ENCODE assay signal across 26 cellular contexts in the genomic region with DNA sequence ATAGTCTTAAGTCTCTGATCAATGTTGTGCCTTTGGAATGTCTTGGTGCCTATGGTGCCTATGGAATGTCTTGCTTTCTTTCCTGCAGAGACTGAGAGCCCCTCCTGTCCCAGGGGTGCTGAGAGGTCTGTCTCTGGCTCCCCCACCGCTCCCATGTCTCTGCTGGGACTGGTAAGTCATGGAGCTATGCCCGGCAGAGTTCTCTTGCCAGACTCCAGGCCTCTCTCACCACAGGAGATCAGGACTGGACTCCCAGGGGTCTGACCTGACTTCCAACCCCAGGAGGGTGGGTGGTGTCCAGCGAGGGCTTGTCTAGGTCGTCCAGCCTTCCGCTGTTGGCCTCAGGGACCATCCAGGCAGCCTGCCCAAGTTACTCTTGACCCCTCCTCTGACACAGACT. TPM values are rescaled to one million over a fixed set of nuclear protein-coding genes. Genes with fewer than 3 reads are reported as not detected.
DNase-seq lines count a peak whose midpoint lies in the region; ATAC-seq and TF ChIP-seq lines count a peak whose summit lies in the region.
"Had no signal": no experiment of that assay in that cellular context is flagged by ENCODE, and none has a peak within 500 bp of the region (broad histone marks: within the 10 kb centered on the region; RNA-seq: fewer than 3 reads in every experiment).

No MANE protein-coding gene starts in this region.

- H3K9me3 Mint-ChIP-seq in stimulated activated naive CD8-positive, alpha-beta T cell treated with anti-CD3 and anti-CD28 coated beads, Interleukin-15, Interleukin-2, amounts not matched to agents 100 ng/mL and 50 ng/mL, for 24 hours, result no peaks in the 10 kb centered on the region
- no peaks in the 10 kb centered on the region for H3K9me3 Mint-ChIP-seq in activated T-helper 1 cell treated with anti-CD3 and anti-CD28 coated beads, Interleukin-12 subunit alpha, Interleukin-12 subunit beta, Interleukin-2, Interleukin-4 antibody, amounts not matched to agents 30 ng/mL and 10 ng/mL and 1 ng/mL, durations not matched to agents 14 hours and 24 hours and 36 hours
- H3K9me3 Mint-ChIP-seq in nephron, result no peaks in the 10 kb centered on the region
- no peaks in the 10 kb centered on the region for H3K9me3 Mint-ChIP-seq in CD4-positive, alpha-beta memory T cell
- H3K9me3 Mint-ChIP-seq: CD4-positive, alpha-beta T cell; memory B cell had no signal

- peaks cover 15% of the 10 kb centered on the region; the same call in 1 of the 2 replicates for H3F3A ChIP-seq in PC-9 (ENCODE audit: insufficient read depth, low read depth)

- intact Hi-C loops in activated T-helper 1 cell treated with anti-CD3 and anti-CD28 coated beads, Interleukin-12 subunit alpha, Interleukin-12 subunit beta, Interleukin-2, Interleukin-4 antibody, amounts not matched to agents 30 ng/mL and 10 ng/mL and 1 ng/mL, durations not matched to agents 14 hours and 24 hours and 36 hours (cut with micrococcal nuclease), result no loop called here
- intact Hi-C loops in CD4-positive, alpha-beta memory T cell (cut with micrococcal nuclease), result no loop called here
- intact Hi-C loops in PC-9 (cut with micrococcal nuclease; ENCODE audit: unreplicated experiment), result no loop called here

- no peaks in the 10 kb centered on the region for H3K27me3 ChIP-seq in CD4-positive, alpha-beta memory T cell (ENCODE audit: insufficient read depth, low read length)
- H3K27me3 ChIP-seq in PC-9 (ENCODE audit: insufficient read depth, low read depth), result no peaks in the 10 kb centered on the region
- H3K27me3 ChIP-seq: adrenal gland, breast epithelium, heart left ventricle, tibial nerve had no signal

- no peak for TF ChIP-seq CTCF in nephron (IDR thresholded peaks at IDR 0.05; ENCODE audit: unreplicated experiment in 3 of 3)
- no peak for TF ChIP-seq CTCF in PC-9 (conservative IDR thresholded peaks at IDR 0.05)

- no peaks in the 10 kb centered on the region for H3K36me3 Mint-ChIP-seq in stimulated activated naive CD8-positive, alpha-beta T cell treated with anti-CD3 and anti-CD28 coated beads, Interleukin-15, Interleukin-2, amounts not matched to agents 100 ng/mL and 50 ng/mL, for 24 hours (ENCODE audit: low read depth)
- H3K36me3 Mint-ChIP-seq in activated T-helper 1 cell treated with anti-CD3 and anti-CD28 coated beads, Interleukin-12 subunit alpha, Interleukin-12 subunit beta, Interleukin-2, Interleukin-4 antibody, amounts not matched to agents 30 ng/mL and 10 ng/mL and 1 ng/mL, durations not matched to agents 14 hours and 24 hours and 36 hours (ENCODE audit: low read depth), result no peaks in the 10 kb centered on the region
- H3K36me3 Mint-ChIP-seq in nephron (ENCODE audit: low read depth), result no peaks in the 10 kb centered on the region
- no peaks in the 10 kb centered on the region for H3K36me3 Mint-ChIP-seq in CD4-positive, alpha-beta memory T cell
- H3K36me3 Mint-ChIP-seq: memory B cell had no signal

- no peak for ATAC-seq in stimulated activated naive CD8-positive, alpha-beta T cell treated with anti-CD3 and anti-CD28 coated beads, Interleukin-15, Interleukin-2, amounts not matched to agents 100 U/mL and 50 U/mL, for 24 hours

- H3K4me1 ChIP-seq in CD4-positive, alpha-beta memory T cell (ENCODE audit: insufficient read depth, low read length), result peaks cover 33% of the 10 kb centered on the region
- peaks cover 63% of the 10 kb centered on the region for H3K4me1 ChIP-seq in PC-9 (replicated peaks; ENCODE audit: insufficient read depth)
- H3K4me1 ChIP-seq: adrenal gland had no signal

- H3K9me2 ChIP-seq in PC-9 (ENCODE audit: insufficient read depth), result no peaks in the 10 kb centered on the region

- H3K9me3 ChIP-seq in CD4-positive, alpha-beta memory T cell (ENCODE audit: control insufficient read depth in 1 of 2, low read length in 2 of 2), result no peaks in the 10 kb centered on the region
- H3K9me3 ChIP-seq in PC-9 (ENCODE audit: insufficient read depth, low read depth), result no peaks in the 10 kb centered on the region
- H3K9me3 ChIP-seq: adrenal gland, breast epithelium, heart left ventricle, stomach, tibial nerve had no signal

- H3K36me3 ChIP-seq in CD4-positive, alpha-beta memory T cell (ENCODE audit: insufficient read depth, low read length), result no peaks in the 10 kb centered on the region
- no peaks in the 10 kb centered on the region for H3K36me3 ChIP-seq in PC-9 (ENCODE audit: low read depth)
- H3K36me3 ChIP-seq: adrenal gland, breast epithelium, heart left ventricle, stomach, tibial nerve had no signal

- no peaks in the 10 kb centered on the region for H4K20me1 ChIP-seq in PC-9 (ENCODE audit: insufficient read depth)

- H3K4me3 ChIP-seq in CD4-positive, alpha-beta memory T cell (ENCODE audit: low read length in 2 of 2), result no peak overlapping the region
- H3K4me3 ChIP-seq in PC-9, result no peak overlapping the region
- H3K4me3 ChIP-seq: adrenal gland, breast epithelium, heart left ventricle, stomach, tibial nerve had no signal

- no TSS peak for BruUV-seq in PC-9 (replicated peaks; lab: Mats Ljungman, UMichigan)

- CTCF ChIA-PET in CD4-positive, alpha-beta memory T cell (lab: Charles Lee; ENCODE audit: partially characterized antibody), result interaction anchor here (0.6 to 21.8 kb wide), 6 partner anchors 42 to 216 kb away, joined by 3 to 550 read pairs (median 4); a partner anchor contains a TSS
- CTCF ChIA-PET in PC-9 (lab: Charles Lee), result interaction anchor here (1.5 kb wide), 1 partner anchor 19 kb away, joined by 5 read pairs; no protein-coding TSS in a partner anchor

- H2AFZ ChIP-seq in PC-9, result no peak overlapping the region

- no peaks in the 10 kb centered on the region for H3K79me2 ChIP-seq in PC-9 (ENCODE audit: low read depth)

- H3K4me2 ChIP-seq in PC-9, result no peak overlapping the region

- POLR2A ChIA-PET in CD4-positive, alpha-beta memory T cell (lab: Charles Lee; ENCODE audit: partially characterized antibody), result no interaction called here
- POLR2A ChIA-PET in PC-9 (lab: Charles Lee; ENCODE audit: unreplicated experiment), result no interaction called here

- no peak for DNase-seq in stimulated activated naive CD8-positive, alpha-beta T cell treated with anti-CD3 and anti-CD28 coated beads, Interleukin-15, Interleukin-2, amounts not matched to agents 100 U/mL and 50 U/mL, for 24 hours
- no peak for DNase-seq in activated T-helper 1 cell treated with anti-CD3 and anti-CD28 coated beads, Interleukin-12 subunit alpha, Interleukin-12 subunit beta, Interleukin-2, Interleukin-4 antibody, amounts not matched to agents 30 ng/mL and 10 ng/mL and 1 ng/mL, durations not matched to agents 14 hours and 24 hours and 36 hours (ENCODE audit: low spot score)
- DNase-seq in CD4-positive, alpha-beta memory T cell, result no peak
- DNase-seq in PC-9 (no peak), inferior parietal cortex (ENCODE audit: extremely low spot score) (no peak)
- DNase-seq: adrenal gland; CD4-positive, alpha-beta T cell; effector CD4-positive, alpha-beta T cell; left colon; NCI-H1092; NCI-H2029 treated with DMSO at 0.1 percent for 48 hours; nucleus accumbens; retina; SHP77; stimulated activated CD4-positive, alpha-beta T cell treated with anti-CD3 and anti-CD28 coated beads, Interleukin-4, amount 100 ng/mL, for 24 hours; stomach; SW 1271 had no signal

- no peaks in the 10 kb centered on the region for H3K27me3 Mint-ChIP-seq in stimulated activated naive CD8-positive, alpha-beta T cell treated with anti-CD3 and anti-CD28 coated beads, Interleukin-15, Interleukin-2, amounts not matched to agents 100 ng/mL and 50 ng/mL, for 24 hours
- no peaks in the 10 kb centered on the region for H3K27me3 Mint-ChIP-seq in activated T-helper 1 cell treated with anti-CD3 and anti-CD28 coated beads, Interleukin-12 subunit alpha, Interleukin-12 subunit beta, Interleukin-2, Interleukin-4 antibody, amounts not matched to agents 30 ng/mL and 10 ng/mL and 1 ng/mL, durations not matched to agents 14 hours and 24 hours and 36 hours (ENCODE audit: insufficient read depth)
- H3K27me3 Mint-ChIP-seq in nephron (ENCODE audit: low read depth), result peaks cover 11% of the 10 kb centered on the region
- no peaks in the 10 kb centered on the region for H3K27me3 Mint-ChIP-seq in CD4-positive, alpha-beta memory T cell
- H3K27me3 Mint-ChIP-seq: CD4-positive, alpha-beta T cell; memory B cell had no signal

- H3K4me3 Mint-ChIP-seq in stimulated activated naive CD8-positive, alpha-beta T cell treated with anti-CD3 and anti-CD28 coated beads, Interleukin-15, Interleukin-2, amounts not matched to agents 100 ng/mL and 50 ng/mL, for 24 hours, result no peak overlapping the region
- no peak overlapping the region for H3K4me3 Mint-ChIP-seq in activated T-helper 1 cell treated with anti-CD3 and anti-CD28 coated beads, Interleukin-12 subunit alpha, Interleukin-12 subunit beta, Interleukin-2, Interleukin-4 antibody, amounts not matched to agents 30 ng/mL and 10 ng/mL and 1 ng/mL, durations not matched to agents 14 hours and 24 hours and 36 hours
- no peak overlapping the region for H3K4me3 Mint-ChIP-seq in nephron
- no peak overlapping the region for H3K4me3 Mint-ChIP-seq in CD4-positive, alpha-beta memory T cell
- H3K4me3 Mint-ChIP-seq: CD4-positive, alpha-beta T cell; memory B cell had no signal

- no peak overlapping the region for H3K27ac ChIP-seq in CD4-positive, alpha-beta memory T cell (ENCODE audit: low read depth, low read length)
- H3K27ac ChIP-seq in PC-9, result no peak overlapping the region
- H3K27ac ChIP-seq: adrenal gland, breast epithelium, heart left ventricle, HL-60, stomach, tibial nerve had no signal

- peaks cover 99% of the 10 kb centered on the region for H3K4me1 Mint-ChIP-seq in stimulated activated naive CD8-positive, alpha-beta T cell treated with anti-CD3 and anti-CD28 coated beads, Interleukin-15, Interleukin-2, amounts not matched to agents 100 ng/mL and 50 ng/mL, for 24 hours (ENCODE audit: low read depth)
- H3K4me1 Mint-ChIP-seq in activated T-helper 1 cell treated with anti-CD3 and anti-CD28 coated beads, Interleukin-12 subunit alpha, Interleukin-12 subunit beta, Interleukin-2, Interleukin-4 antibody, amounts not matched to agents 30 ng/mL and 10 ng/mL and 1 ng/mL, durations not matched to agents 14 hours and 24 hours and 36 hours (ENCODE audit: low read depth), result peaks cover 84% of the 10 kb centered on the region
- H3K4me1 Mint-ChIP-seq in nephron, result peaks cover 43% of the 10 kb centered on the region
- peaks cover 9 to 26% (median 18%) of the 10 kb centered on the region in 4 donors for H3K4me1 Mint-ChIP-seq in CD4-positive, alpha-beta memory T cell

- H3K27ac Mint-ChIP-seq in stimulated activated naive CD8-positive, alpha-beta T cell treated with anti-CD3 and anti-CD28 coated beads, Interleukin-15, Interleukin-2, amounts not matched to agents 100 ng/mL and 50 ng/mL, for 24 hours, result peak overlapping the region; percentile 72
- H3K27ac Mint-ChIP-seq in activated T-helper 1 cell treated with anti-CD3 and anti-CD28 coated beads, Interleukin-12 subunit alpha, Interleukin-12 subunit beta, Interleukin-2, Interleukin-4 antibody, amounts not matched to agents 30 ng/mL and 10 ng/mL and 1 ng/mL, durations not matched to agents 14 hours and 24 hours and 36 hours, result peak overlapping the region; percentile 51
- peak overlapping the region; percentile 47 to 81 (median 64) for H3K27ac Mint-ChIP-seq in nephron
- H3K27ac Mint-ChIP-seq in CD4-positive, alpha-beta memory T cell, result peak overlapping the region in 1 of 7 donors; percentile 15
- H3K27ac Mint-ChIP-seq: CD4-positive, alpha-beta T cell had no signal

RNA-seq across cellular contexts. Expression of a gene that starts 14.0 kb away (rescaled TPM):
- not detected in 2 replicates for total RNA-seq in activated T-helper 1 cell treated with anti-CD3 and anti-CD28 coated beads, Interleukin-12 subunit alpha, Interleukin-12 subunit beta, Interleukin-2, Interleukin-4 antibody, amounts not matched to agents 30 ng/mL and 10 ng/mL and 1 ng/mL, durations not matched to agents 14 hours and 24 hours and 36 hours
- not detected for total RNA-seq in CD4-positive, alpha-beta memory T cell
- not detected for polyA plus RNA-seq in CD4-positive, alpha-beta memory T cell
- total RNA-seq in PC-9 (2021), result 7.1 and 9.6 TPM in 2 replicates
- total RNA-seq: CD4-positive, alpha-beta T cell; LHCN-M2; myocyte had no signal

RNA-seq across cellular contexts. Expression of a gene that starts 52.3 kb away (rescaled TPM):
- total RNA-seq in activated T-helper 1 cell treated with anti-CD3 and anti-CD28 coated beads, Interleukin-12 subunit alpha, Interleukin-12 subunit beta, Interleukin-2, Interleukin-4 antibody, amounts not matched to agents 30 ng/mL and 10 ng/mL and 1 ng/mL, durations not matched to agents 14 hours and 24 hours and 36 hours, result 102 TPM in 2 replicates
- 1 to 10 TPM; 1.2 to 1.9 TPM for total RNA-seq in CD4-positive, alpha-beta memory T cell
- polyA plus RNA-seq in CD4-positive, alpha-beta memory T cell, result under 1 TPM in 1 of 2 donors, not detected in 1; 0.10 TPM
- 8.3 and 14.5 TPM in 2 replicates for total RNA-seq in PC-9 (2021)
